ENCODE assay signal across 1 cellular context in the genomic region with DNA sequence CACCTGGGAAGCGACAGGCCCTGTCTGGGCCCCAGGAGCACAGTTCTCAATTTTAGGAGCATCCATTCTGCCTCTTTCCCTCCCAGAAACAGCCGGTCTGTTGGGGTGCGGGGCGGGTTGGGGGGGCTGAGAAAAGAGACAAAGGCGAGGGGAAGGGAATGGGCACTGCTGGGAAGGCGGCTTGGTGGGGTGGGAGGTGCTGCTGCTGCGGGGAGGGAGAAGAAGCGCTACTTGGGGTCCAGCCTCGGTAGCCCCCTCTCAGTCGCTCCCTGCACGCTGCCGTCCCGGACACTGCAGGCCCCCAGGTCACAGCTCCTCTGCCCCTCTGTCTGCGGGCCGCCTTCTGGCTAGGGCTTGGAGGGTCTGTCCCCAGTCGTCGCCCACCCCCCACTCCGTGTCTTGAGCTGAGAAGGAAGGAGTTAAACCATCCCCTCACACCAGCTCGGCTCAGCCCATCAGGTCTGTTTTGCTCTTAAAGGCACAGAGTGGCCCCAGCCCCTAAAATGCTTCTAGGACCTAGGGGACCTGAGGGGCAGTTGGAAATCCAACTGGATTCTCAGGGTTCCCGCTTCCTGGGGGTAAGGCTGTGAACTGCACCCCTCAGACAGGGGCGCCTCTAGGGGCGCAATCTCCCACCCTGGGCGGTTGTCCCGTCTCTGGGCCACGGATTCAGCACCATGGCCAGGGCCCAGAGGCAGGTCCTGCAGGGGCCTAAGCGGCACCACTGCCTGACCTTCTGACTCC.
A peak's percentile ranks its signal among the peaks of the same experiment; 100 is the strongest.
TF ChIP-seq lines count a peak whose summit lies in the region.

No MANE protein-coding gene starts in this region.

TF ChIP-seq in HepG2, 621 proteins besides CTCF, POLR2A, EP300 and RAD21 (continued from another document and continues in another):
- TF ChIP-seq ZNF407 (CRISPR knock-in tag; IDR thresholded peaks at IDR 0.05; ENCODE audit: not compliant biosample characterization) (peak; percentile 91), TBX2 (CRISPR knock-in tag; IDR thresholded peaks at IDR 0.05; ENCODE audit: borderline replicate concordance) (peak; percentile 79), ZNF543 (CRISPR knock-in tag; IDR thresholded peaks at IDR 0.05) (peak; percentile 98), MXI1 (IDR thresholded peaks at IDR 0.05; ENCODE audit: borderline replicate concordance, low read depth, low read length) (peak; percentile 70; the same call in 1 of the 3 replicates), SMYD3 (CRISPR knock-in tag; IDR thresholded peaks at IDR 0.05) (no peak; the same call in 1 of the 2 replicates), SP140L (CRISPR knock-in tag; IDR thresholded peaks at IDR 0.05; ENCODE audit: borderline replicate concordance) (peak; percentile 99), ZNF34 (CRISPR knock-in tag; IDR thresholded peaks at IDR 0.05; ENCODE audit: borderline replicate concordance) (0 out of 2 replicates have a peak, but pooled peaks have one; percentile 83), RXRB (CRISPR knock-in tag; IDR thresholded peaks at IDR 0.05; ENCODE audit: borderline replicate concordance) (peak; percentile 89), YY1 (IDR thresholded peaks at IDR 0.05; ENCODE audit: insufficient read depth, insufficient replicate concordance, low read depth, low read length) (no peak), ZHX2 (IDR thresholded peaks at IDR 0.05; ENCODE audit: low read depth) (no peak), ZHX2 (CRISPR knock-in tag; IDR thresholded peaks at IDR 0.05; ENCODE audit: borderline replicate concordance) (peak; percentile 99), CC2D1A (CRISPR knock-in tag; IDR thresholded peaks at IDR 0.05) (0 out of 2 replicates have a peak, but pooled peaks have one; percentile 49), ZNF225 (CRISPR knock-in tag; IDR thresholded peaks at IDR 0.05) (peak; percentile 96), MTF2 (CRISPR knock-in tag; IDR thresholded peaks at IDR 0.05; ENCODE audit: borderline replicate concordance) (no peak), SATB2 (CRISPR knock-in tag; IDR thresholded peaks at IDR 0.05) (peak; percentile 99), HDAC1 (CRISPR knock-in tag; IDR thresholded peaks at IDR 0.05) (peak; percentile 67; the same call in 1 of the 2 replicates), ZXDC (CRISPR knock-in tag; IDR thresholded peaks at IDR 0.05) (peak; percentile 93; the same call in 1 of the 2 replicates), ZNF513 (CRISPR knock-in tag; conservative IDR thresholded peaks at IDR 0.05) (no peak), ZNF362 (CRISPR knock-in tag; IDR thresholded peaks at IDR 0.05; ENCODE audit: borderline replicate concordance) (peak; percentile 77), EHMT2 (IDR thresholded peaks at IDR 0.05; ENCODE audit: borderline replicate concordance, low read depth, low read length) (peak; percentile 98; the same call in 1 of the 2 replicates), ZNF572 (CRISPR knock-in tag; IDR thresholded peaks at IDR 0.05) (0 out of 2 replicates have a peak, but pooled peaks have one; percentile 19), ZBTB8A (CRISPR knock-in tag; IDR thresholded peaks at IDR 0.05; ENCODE audit: borderline replicate concordance, low read depth) (peak; percentile 86; the same call in 1 of the 2 replicates), ZNF331 (CRISPR knock-in tag; IDR thresholded peaks at IDR 0.05) (peak; percentile 99), CHD4 (IDR thresholded peaks at IDR 0.05; ENCODE audit: borderline replicate concordance, low read length) (no peak), SALL2 (CRISPR knock-in tag; IDR thresholded peaks at IDR 0.05) (peak; percentile 97), ZNF234 (CRISPR knock-in tag; conservative IDR thresholded peaks at IDR 0.05) (no peak), ZBTB20 (CRISPR knock-in tag; IDR thresholded peaks at IDR 0.05; ENCODE audit: borderline replicate concordance, low read depth) (peak; percentile 95; the same call in 1 of the 2 replicates), TSC22D2 (CRISPR knock-in tag; IDR thresholded peaks at IDR 0.05; ENCODE audit: borderline replicate concordance) (peak; percentile 100), SMC3 (IDR thresholded peaks at IDR 0.05; ENCODE audit: low read length) (peak; percentile 26; the same call in 1 of the 2 replicates)
- TF ChIP-seq, protein P1, sequence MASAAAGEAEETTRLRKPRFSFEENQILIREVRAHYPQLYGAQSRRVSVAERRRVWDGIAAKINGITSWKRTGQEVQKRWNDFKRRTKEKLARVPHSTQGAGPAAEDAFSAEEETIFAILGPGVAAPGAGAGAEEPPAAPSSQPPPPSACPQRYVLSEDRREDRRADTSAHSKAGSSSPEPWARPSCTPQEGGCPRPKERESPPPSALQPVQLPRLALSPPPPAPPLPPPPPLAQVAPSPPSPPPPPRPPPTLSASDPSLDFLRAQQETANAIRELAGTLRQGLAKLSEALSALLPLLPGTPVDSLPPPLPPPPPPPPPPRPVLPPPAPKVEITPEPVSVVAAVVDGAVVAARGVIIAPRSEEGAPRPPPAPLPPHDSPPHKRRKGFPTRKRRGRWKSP (CRISPR knock-in tag; IDR thresholded peaks at IDR 0.05), result peak; percentile 94
- TF ChIP-seq, protein P2, sequence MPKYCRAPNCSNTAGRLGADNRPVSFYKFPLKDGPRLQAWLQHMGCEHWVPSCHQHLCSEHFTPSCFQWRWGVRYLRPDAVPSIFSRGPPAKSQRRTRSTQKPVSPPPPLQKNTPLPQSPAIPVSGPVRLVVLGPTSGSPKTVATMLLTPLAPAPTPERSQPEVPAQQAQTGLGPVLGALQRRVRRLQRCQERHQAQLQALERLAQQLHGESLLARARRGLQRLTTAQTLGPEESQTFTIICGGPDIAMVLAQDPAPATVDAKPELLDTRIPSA (CRISPR knock-in tag; IDR thresholded peaks at IDR 0.05; ENCODE audit: borderline replicate concordance), result 0 out of 2 replicates have a peak, but pooled peaks have one; percentile 53
